ENCODE assay signal across 1 cellular context in genomic region chr3:141405581-141405980, GRCh38.
TF ChIP-seq lines count a peak whose summit lies in the region.

No MANE protein-coding gene starts in this region.

TF ChIP-seq in SK-N-SH, 30 proteins besides CTCF, POLR2A, EP300 and RAD21 (continued from another document):
- TF ChIP-seq CHD2 (IDR thresholded peaks at IDR 0.05; ENCODE audit: low read length, partially characterized antibody), result no peak
- TF ChIP-seq RXRA (IDR thresholded peaks at IDR 0.05; ENCODE audit: borderline replicate concordance, low read depth), result no peak
- no peak for TF ChIP-seq NRF1 (IDR thresholded peaks at IDR 0.05; ENCODE audit: low read depth, low read length)
- no peak for TF ChIP-seq GABPA (IDR thresholded peaks at IDR 0.05; ENCODE audit: low read depth)
- TF ChIP-seq, protein P1, sequence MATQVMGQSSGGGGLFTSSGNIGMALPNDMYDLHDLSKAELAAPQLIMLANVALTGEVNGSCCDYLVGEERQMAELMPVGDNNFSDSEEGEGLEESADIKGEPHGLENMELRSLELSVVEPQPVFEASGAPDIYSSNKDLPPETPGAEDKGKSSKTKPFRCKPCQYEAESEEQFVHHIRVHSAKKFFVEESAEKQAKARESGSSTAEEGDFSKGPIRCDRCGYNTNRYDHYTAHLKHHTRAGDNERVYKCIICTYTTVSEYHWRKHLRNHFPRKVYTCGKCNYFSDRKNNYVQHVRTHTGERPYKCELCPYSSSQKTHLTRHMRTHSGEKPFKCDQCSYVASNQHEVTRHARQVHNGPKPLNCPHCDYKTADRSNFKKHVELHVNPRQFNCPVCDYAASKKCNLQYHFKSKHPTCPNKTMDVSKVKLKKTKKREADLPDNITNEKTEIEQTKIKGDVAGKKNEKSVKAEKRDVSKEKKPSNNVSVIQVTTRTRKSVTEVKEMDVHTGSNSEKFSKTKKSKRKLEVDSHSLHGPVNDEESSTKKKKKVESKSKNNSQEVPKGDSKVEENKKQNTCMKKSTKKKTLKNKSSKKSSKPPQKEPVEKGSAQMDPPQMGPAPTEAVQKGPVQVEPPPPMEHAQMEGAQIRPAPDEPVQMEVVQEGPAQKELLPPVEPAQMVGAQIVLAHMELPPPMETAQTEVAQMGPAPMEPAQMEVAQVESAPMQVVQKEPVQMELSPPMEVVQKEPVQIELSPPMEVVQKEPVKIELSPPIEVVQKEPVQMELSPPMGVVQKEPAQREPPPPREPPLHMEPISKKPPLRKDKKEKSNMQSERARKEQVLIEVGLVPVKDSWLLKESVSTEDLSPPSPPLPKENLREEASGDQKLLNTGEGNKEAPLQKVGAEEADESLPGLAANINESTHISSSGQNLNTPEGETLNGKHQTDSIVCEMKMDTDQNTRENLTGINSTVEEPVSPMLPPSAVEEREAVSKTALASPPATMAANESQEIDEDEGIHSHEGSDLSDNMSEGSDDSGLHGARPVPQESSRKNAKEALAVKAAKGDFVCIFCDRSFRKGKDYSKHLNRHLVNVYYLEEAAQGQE (IDR thresholded peaks at IDR 0.05; ENCODE audit: low read depth, low read length), result no peak
- TF ChIP-seq YY1 (IDR thresholded peaks at IDR 0.05; ENCODE audit: low read depth), result no peak
- TF ChIP-seq POLR2AphosphoS5 (IDR thresholded peaks at IDR 0.05; ENCODE audit: low read depth, low read length), result no peak
- TF ChIP-seq IRF3 (IDR thresholded peaks at IDR 0.05; ENCODE audit: low read depth, low read length), result no peak
- TF ChIP-seq MXI1 (IDR thresholded peaks at IDR 0.05; ENCODE audit: low read depth, low read length), result no peak
- TF ChIP-seq, protein P2, sequence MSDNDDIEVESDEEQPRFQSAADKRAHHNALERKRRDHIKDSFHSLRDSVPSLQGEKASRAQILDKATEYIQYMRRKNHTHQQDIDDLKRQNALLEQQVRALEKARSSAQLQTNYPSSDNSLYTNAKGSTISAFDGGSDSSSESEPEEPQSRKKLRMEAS (IDR thresholded peaks at IDR 0.05; ENCODE audit: low read depth), result no peak
- no peak for TF ChIP-seq MEF2A (IDR thresholded peaks at IDR 0.05; ENCODE audit: borderline replicate concordance, low read depth)
- no peak for TF ChIP-seq TCF12 (IDR thresholded peaks at IDR 0.05)
- TF ChIP-seq USF2 (IDR thresholded peaks at IDR 0.05; ENCODE audit: borderline replicate concordance, low read depth, low read length), result no peak
TF ChIP-seq in SK-N-SH: peak in this region for 0.
